21 cellular contexts compared by ENCODE assay signal in genomic region chr1:94319319-94320180, GRCh38.
DNase-seq lines count a peak whose midpoint lies in the region; ATAC-seq and TF ChIP-seq lines count a peak whose summit lies in the region.
"Had no signal": no experiment of that assay in that cellular context is flagged by ENCODE, and none has a peak within 500 bp of the region (broad histone marks: within the 10 kb centered on the region; RNA-seq: fewer than 3 reads in every experiment).

No MANE protein-coding gene starts in this region.

- peak; percentile 29 for ATAC-seq in WTC11
- no peak for ATAC-seq in activated CD8-positive, alpha-beta T cell treated with anti-CD3 and anti-CD28 coated beads for 36 hours
- ATAC-seq: GM12878, pancreas had no signal

- H3K4me3 ChIP-seq in parathyroid adenoma (ENCODE audit: low read depth, low read length) (no peak overlapping the region), H7 (ENCODE audit: insufficient read depth, low read depth, low read length) (no peak overlapping the region)
- H3K4me3 ChIP-seq: adrenal gland, GM12878, pancreas had no signal

- no peaks in the 10 kb centered on the region for H3K4me1 ChIP-seq in parathyroid adenoma
- H3K4me1 ChIP-seq: adrenal gland had no signal

- H3K27me3 ChIP-seq in parathyroid adenoma (ENCODE audit: control insufficient read depth, insufficient read depth, low read length) (no peaks in the 10 kb centered on the region), H7 (ENCODE audit: control insufficient read depth, insufficient read depth, low read length) (no peaks in the 10 kb centered on the region; the same call in 1 of the 2 replicates)
- H3K27me3 ChIP-seq: adrenal gland, pancreas had no signal

- H3K79me2 ChIP-seq in parathyroid adenoma: no peaks in the 10 kb centered on the region

- H3K9me3 ChIP-seq in parathyroid adenoma (ENCODE audit: control insufficient read depth, low read length): no peaks in the 10 kb centered on the region
- H3K9me3 ChIP-seq: adrenal gland, pancreas had no signal

- no peaks in the 10 kb centered on the region for H3K9me3 Mint-ChIP-seq in WTC11
- H3K9me3 Mint-ChIP-seq in activated CD8-positive, alpha-beta T cell treated with anti-CD3 and anti-CD28 coated beads for 36 hours: no peaks in the 10 kb centered on the region
- H3K9me3 Mint-ChIP-seq: CD14-positive monocyte; dendritic cell treated with granulocyte-macrophage colony-stimulating factor and Interleukin-4, amounts not matched to agents 40 ng/mL and 50 ng/mL, for 4 days; IgD-negative memory B cell had no signal

- peak; percentile 38 for DNase-seq in ELR (ENCODE audit: low read depth)
- no peak for DNase-seq in WTC11 (ENCODE audit: low spot score)
- peak; percentile 15 for DNase-seq in kidney tubule cell (ENCODE audit: low spot score)
- DNase-seq in H7: no peak
- no peak for DNase-seq in activated CD8-positive, alpha-beta T cell treated with anti-CD3 and anti-CD28 coated beads for 36 hours
- no peak for DNase-seq in HEK293T (ENCODE audit: extremely low spot score)
- DNase-seq in NCI-H446 (lab: John Stamatoyannopoulos, UW): no peak
- DNase-seq: activated CD4-positive, alpha-beta T cell treated with anti-CD3 and anti-CD28 coated beads for 48 hours; activated effector memory CD4-positive, alpha-beta T cell treated with Interleukin-2 at 50 U/mL for 16 hours; adrenal gland; DMS153; MM.1S; NCI-H187; pancreas; stimulated activated CD4-positive, alpha-beta T cell treated with anti-CD3 and anti-CD28 coated beads, Interleukin-2, amount 100 ng/mL, for 48 hours; substantia nigra had no signal

- H3K36me3 Mint-ChIP-seq in WTC11: no peaks in the 10 kb centered on the region
- H3K36me3 Mint-ChIP-seq in activated CD8-positive, alpha-beta T cell treated with anti-CD3 and anti-CD28 coated beads for 36 hours (ENCODE audit: low read depth): no peaks in the 10 kb centered on the region
- H3K36me3 Mint-ChIP-seq: CD14-positive monocyte, IgD-negative memory B cell had no signal

- H3K36me3 ChIP-seq in parathyroid adenoma (ENCODE audit: control insufficient read depth, insufficient read depth, low read length) (no peaks in the 10 kb centered on the region), H7 (replicated peaks; ENCODE audit: control insufficient read depth, insufficient read depth, low read length) (no peaks in the 10 kb centered on the region)
- H3K36me3 ChIP-seq: adrenal gland, pancreas had no signal

- CTCF ChIA-PET in WTC11 (lab: Charles Lee): interaction anchor here (1.1 kb wide), 1 partner anchor 294 kb away, joined by 3 read pairs; no protein-coding TSS in a partner anchor
- CTCF ChIA-PET in activated CD8-positive, alpha-beta T cell treated with anti-CD3 and anti-CD28 coated beads for 36 hours (lab: Charles Lee): no interaction called here
- CTCF ChIA-PET in HEK293T (lab: Yijun Ruan, JAX): interaction anchor here (0.6 kb wide), 1 partner anchor 66 kb away, joined by 3 read pairs; no protein-coding TSS in a partner anchor

- peak overlapping the region; percentile 11; the same call in 1 of the 2 replicates for H3K27ac Mint-ChIP-seq in WTC11
- no peak overlapping the region for H3K27ac Mint-ChIP-seq in activated CD8-positive, alpha-beta T cell treated with anti-CD3 and anti-CD28 coated beads for 36 hours
- H3K27ac Mint-ChIP-seq: dendritic cell treated with granulocyte-macrophage colony-stimulating factor and Interleukin-4, amounts not matched to agents 40 ng/mL and 50 ng/mL, for 4 days; IgD-negative memory B cell had no signal

- POLR2A ChIA-PET in WTC11 (lab: Charles Lee) (interaction anchor here (0.6 to 0.9 kb wide), 2 partner anchors 10 to 98 kb away, joined by 3 read pairs; no protein-coding TSS in a partner anchor), HEK293T (lab: Yijun Ruan, JAX) (no interaction called here)
- POLR2A ChIA-PET in activated CD8-positive, alpha-beta T cell treated with anti-CD3 and anti-CD28 coated beads for 36 hours (lab: Charles Lee): no interaction called here

- no peak overlapping the region for H2AFZ ChIP-seq in parathyroid adenoma

- H3K27me3 Mint-ChIP-seq in WTC11 (ENCODE audit: low read depth): peaks cover 3% of the 10 kb centered on the region; the same call in 1 of the 2 replicates
- peaks cover 5% of the 10 kb centered on the region for H3K27me3 Mint-ChIP-seq in activated CD8-positive, alpha-beta T cell treated with anti-CD3 and anti-CD28 coated beads for 36 hours

- H3K4me1 Mint-ChIP-seq in WTC11: peaks cover 44% of the 10 kb centered on the region
- no peaks in the 10 kb centered on the region for H3K4me1 Mint-ChIP-seq in activated CD8-positive, alpha-beta T cell treated with anti-CD3 and anti-CD28 coated beads for 36 hours (ENCODE audit: low read depth)
- H3K4me1 Mint-ChIP-seq: IgD-negative memory B cell had no signal

- intact Hi-C loops in activated CD8-positive, alpha-beta T cell treated with anti-CD3 and anti-CD28 coated beads for 36 hours (cut with micrococcal nuclease): no loop called here

- no peak overlapping the region for H3K4me3 Mint-ChIP-seq in WTC11
- H3K4me3 Mint-ChIP-seq in activated CD8-positive, alpha-beta T cell treated with anti-CD3 and anti-CD28 coated beads for 36 hours: no peak overlapping the region
- H3K4me3 Mint-ChIP-seq: CD14-positive monocyte; dendritic cell treated with granulocyte-macrophage colony-stimulating factor and Interleukin-4, amounts not matched to agents 40 ng/mL and 50 ng/mL, for 4 days; IgD-negative memory B cell had no signal

- TF ChIP-seq CTCF in WTC11 (IDR thresholded peaks at IDR 0.05) (no peak), parathyroid adenoma (IDR thresholded peaks at IDR 0.05) (no peak)
- no peak for TF ChIP-seq CTCF in activated CD8-positive, alpha-beta T cell treated with anti-CD3 and anti-CD28 coated beads for 36 hours (IDR thresholded peaks at IDR 0.05)

- H3K4me2 ChIP-seq in parathyroid adenoma (ENCODE audit: low read length): no peak overlapping the region

- H3K27ac ChIP-seq in parathyroid adenoma: peak overlapping the region; percentile 53

- no peak overlapping the region for H3K9ac ChIP-seq in parathyroid adenoma

TF ChIP-seq in WTC11, 78 proteins besides CTCF, POLR2A, EP300 and RAD21 (continues in another document):
- TF ChIP-seq SOX15 (CRISPR knock-in tag; IDR thresholded peaks at IDR 0.05) (no peak), NR2C2 (CRISPR knock-in tag; IDR thresholded peaks at IDR 0.05) (no peak), E2F5 (CRISPR knock-in tag; IDR thresholded peaks at IDR 0.05) (no peak), IRF1 (CRISPR knock-in tag; IDR thresholded peaks at IDR 0.05) (no peak)

TF ChIP-seq in HEK293T, 16 proteins besides CTCF, POLR2A, EP300 and RAD21:
- TF ChIP-seq L3MBTL2 (conservative IDR thresholded peaks at IDR 0.05) (no peak), ELF4 (IDR thresholded peaks at IDR 0.05) (no peak), LEF1 (IDR thresholded peaks at IDR 0.05; ENCODE audit: borderline replicate concordance) (no peak), SUZ12 (IDR thresholded peaks at IDR 0.05) (no peak), BHLHE40 (IDR thresholded peaks at IDR 0.05; ENCODE audit: borderline replicate concordance) (no peak), TARDBP (IDR thresholded peaks at IDR 0.05) (no peak), CTBP1 (IDR thresholded peaks at IDR 0.05; ENCODE audit: borderline replicate concordance) (no peak), SP1 (IDR thresholded peaks at IDR 0.05) (no peak), ARNT (IDR thresholded peaks at IDR 0.05) (no peak), FOXM1 (IDR thresholded peaks at IDR 0.05; ENCODE audit: borderline replicate concordance) (no peak), ZNF384 (IDR thresholded peaks at IDR 0.05) (no peak), FOXA1 (IDR thresholded peaks at IDR 0.05) (no peak), FOXK2 (IDR thresholded peaks at IDR 0.05) (no peak), HDGF (IDR thresholded peaks at IDR 0.05; ENCODE audit: borderline replicate concordance) (no peak)

Comparison
In these comparisons a context has a peak if more than half of its experiments do, and no peak if none do; other contexts are left out.
1. DNase-seq: peak in ELR (single experiment) and kidney tubule cell (single experiment); none in WTC11 (single experiment), H7 (single experiment), activated CD8-positive, alpha-beta T cell treated with anti-CD3 and anti-CD28 coated beads for 36 hours (single experiment), HEK293T (single experiment) and NCI-H446 (0 of 2).